In genomic region chr19:6058411-6059201, GRCh38 we compare ENCODE assay signal across 14 cellular contexts. TPM values are rescaled to one million over a fixed set of nuclear protein-coding genes. Genes with fewer than 3 reads are reported as not detected.
DNase-seq lines count a peak whose midpoint lies in the region; ATAC-seq and TF ChIP-seq lines count a peak whose summit lies in the region.
"Had no signal": no experiment of that assay in that cellular context is flagged by ENCODE, and none has a peak within 500 bp of the region (broad histone marks: within the 10 kb centered on the region; RNA-seq: fewer than 3 reads in every experiment).

No MANE protein-coding gene starts in this region.

- no peak overlapping the region for H2AFZ ChIP-seq in parathyroid adenoma
- H2AFZ ChIP-seq: PC-9 had no signal

- H3K4me3 ChIP-seq in left ventricle myocardium inferior (no peak overlapping the region), esophagus (ENCODE audit: low read depth in 1 of 2, low read length in 2 of 2) (no peak overlapping the region), parathyroid adenoma (ENCODE audit: low read depth, low read length) (no peak overlapping the region), vagina (no peak overlapping the region)
- H3K4me3 ChIP-seq: GM12878, HAP-1, PC-9 had no signal

- TF ChIP-seq POLR2A in vagina (IDR thresholded peaks at IDR 0.05) = no peak

- H3K79me2 ChIP-seq in parathyroid adenoma = peaks cover 7% of the 10 kb centered on the region

- H3K4me1 ChIP-seq in left ventricle myocardium inferior (peaks cover 78% of the 10 kb centered on the region), esophagus (ENCODE audit: control insufficient read depth in 2 of 2, insufficient read depth in 2 of 2, low read length in 1 of 2) (peaks cover 0 to 30% of the 10 kb centered on the region in 2 donors), parathyroid adenoma (peaks cover 9% of the 10 kb centered on the region), vagina (peaks cover 76% of the 10 kb centered on the region)

- H3K27me3 ChIP-seq in left ventricle myocardium inferior (ENCODE audit: low read depth) (no peaks in the 10 kb centered on the region), esophagus (ENCODE audit: control insufficient read depth in 1 of 2, insufficient read depth in 2 of 2, low read length in 2 of 2) (no peaks in the 10 kb centered on the region), parathyroid adenoma (ENCODE audit: control insufficient read depth, insufficient read depth, low read length) (no peaks in the 10 kb centered on the region), vagina (no peaks in the 10 kb centered on the region)

- no peaks in the 10 kb centered on the region for H3K9me3 ChIP-seq in left ventricle myocardium inferior (replicated peaks)
- H3K9me3 ChIP-seq in esophagus (ENCODE audit: control insufficient read depth in 2 of 2, insufficient read depth in 1 of 2, low read depth in 1 of 2, low read length in 1 of 2) = no peaks in the 10 kb centered on the region
- no peaks in the 10 kb centered on the region for H3K9me3 ChIP-seq in parathyroid adenoma (ENCODE audit: control insufficient read depth, low read length)
- H3K9me3 ChIP-seq in vagina = no peaks in the 10 kb centered on the region
- H3K9me3 ChIP-seq: HAP-1 had no signal

- H3K27ac ChIP-seq in left ventricle myocardium inferior (replicated peaks) (peak overlapping the region; percentile 95), esophagus (ENCODE audit: low read depth in 2 of 2, low read length in 1 of 2) (peak overlapping the region; percentile 94 to 100), parathyroid adenoma (peak overlapping the region; percentile 79), vagina (peak overlapping the region; percentile 93)

- H3K36me3 ChIP-seq in left ventricle myocardium inferior = no peaks in the 10 kb centered on the region
- no peaks in the 10 kb centered on the region for H3K36me3 ChIP-seq in esophagus (ENCODE audit: control insufficient read depth in 2 of 2, insufficient read depth in 2 of 2, low read length in 1 of 2)
- no peaks in the 10 kb centered on the region for H3K36me3 ChIP-seq in parathyroid adenoma (ENCODE audit: control insufficient read depth, insufficient read depth, low read length)
- no peaks in the 10 kb centered on the region for H3K36me3 ChIP-seq in vagina
- H3K36me3 ChIP-seq: HAP-1 had no signal

- intact Hi-C loops in left ventricle myocardium inferior (cut with micrococcal nuclease) = no loop called here
- intact Hi-C loops in Right ventricle myocardium superior (cut with DNase I) = loop anchor here (5.0 kb wide), 1 partner anchor 54 kb away; the partner anchor contains the start of gene RFX2
- intact Hi-C loops in vagina (cut with DNase I) = loop anchor here (5.0 kb wide), 2 partner anchors 49 to 219 kb away; partner anchors contain the start of gene MLLT1

- ATAC-seq in Right ventricle myocardium superior (ENCODE audit: poor library complexity) (no peak), HG03025 (IDR thresholded peaks at IDR 0.05; ENCODE audit: low FRiP score, unreplicated experiment) (no peak)
- ATAC-seq: GM12878 had no signal

- H3K9ac ChIP-seq in parathyroid adenoma = no peak overlapping the region

- WGBS in esophagus, 2 donors = 74 to 76% methylated on average over 17 of the region's 17 CpGs

- DNase-seq in left ventricle myocardium inferior (no peak), Right ventricle myocardium superior (no peak), vagina (ENCODE audit: extremely low spot score in 2 of 2) (peak in 1 of 2 donors; percentile 81), HUDEP-2 (lab: John Stamatoyannopoulos, UW; ENCODE audit: unreplicated experiment in 76 of 76) (no peak), hippocampal formation (lab: John Stamatoyannopoulos, UW) (no peak)
- DNase-seq: activated naive CD8-positive, alpha-beta T cell treated with anti-CD3 and anti-CD28 coated beads, Interleukin-2, amount 10 ng/mL, durations not matched to agents 7 days and 5 days; NCI-H1048; PC-9; retina had no signal

- no peak overlapping the region for H3K4me2 ChIP-seq in parathyroid adenoma (ENCODE audit: low read length)
- H3K4me2 ChIP-seq: PC-9 had no signal

- no peak for TF ChIP-seq CTCF in left ventricle myocardium inferior (IDR thresholded peaks at IDR 0.05; ENCODE audit: borderline replicate concordance)
- TF ChIP-seq CTCF in parathyroid adenoma (IDR thresholded peaks at IDR 0.05) = no peak
- TF ChIP-seq CTCF in vagina (IDR thresholded peaks at IDR 0.05) = no peak

RNA-seq across cellular contexts. Expression of gene RFX2, which starts 51.7 kb away (rescaled TPM):
- total RNA-seq in left ventricle myocardium inferior (6.1 TPM), Right ventricle myocardium superior (8.3 TPM), vagina (12.0 TPM)
- polyA plus RNA-seq in esophagus = 1 to 10 TPM; 5.3 to 8.8 TPM
